In genomic region chr3:72488736-72489030, GRCh38 we compare ENCODE assay signal across 12 cellular contexts. TPM values are rescaled to one million over a fixed set of nuclear protein-coding genes. Genes with fewer than 3 reads are reported as not detected.
DNase-seq lines count a peak whose midpoint lies in the region; ATAC-seq and TF ChIP-seq lines count a peak whose summit lies in the region.
"Had no signal": no experiment of that assay in that cellular context is flagged by ENCODE, and none has a peak within 500 bp of the region (broad histone marks: within the 10 kb centered on the region; RNA-seq: fewer than 3 reads in every experiment).

No MANE protein-coding gene starts in this region.

- intact Hi-C loops in mucosa of descending colon (cut with DNase I, micrococcal nuclease), result no loop called here
- intact Hi-C loops in activated naive CD4-positive, alpha-beta T cell treated with anti-CD3 and anti-CD28 coated beads for 36 hours (cut with micrococcal nuclease), result no loop called here

- H3K4me3 ChIP-seq in adipocyte (ENCODE audit: low read length), result peak overlapping the region; percentile 31
- H3K4me3 ChIP-seq in hepatocyte, result no peak overlapping the region
- H3K4me3 ChIP-seq in mucosa of descending colon, result no peak overlapping the region
- H3K4me3 ChIP-seq in neural progenitor cell, result no peak overlapping the region
- H3K4me3 ChIP-seq: esophagus muscularis mucosa had no signal

- TF ChIP-seq CTCF in hepatocyte (IDR thresholded peaks at IDR 0.05; ENCODE audit: poor library complexity) (no peak), mucosa of descending colon (IDR thresholded peaks at IDR 0.05) (no peak), neural progenitor cell (IDR thresholded peaks at IDR 0.05) (no peak)

- no peaks in the 10 kb centered on the region for H3K9me3 ChIP-seq in adipocyte (ENCODE audit: control insufficient read depth, low read length)
- H3K9me3 ChIP-seq in hepatocyte (ENCODE audit: low read depth), result no peaks in the 10 kb centered on the region
- H3K9me3 ChIP-seq in mucosa of descending colon, result no peaks in the 10 kb centered on the region
- H3K9me3 ChIP-seq in neural progenitor cell (ENCODE audit: low read depth), result no peaks in the 10 kb centered on the region
- H3K9me3 ChIP-seq: esophagus muscularis mucosa had no signal

- H3K27me3 ChIP-seq in adipocyte (replicated peaks; ENCODE audit: control insufficient read depth, insufficient read depth, low read length) (no peaks in the 10 kb centered on the region), hepatocyte (no peaks in the 10 kb centered on the region), neural progenitor cell (no peaks in the 10 kb centered on the region)
- H3K27me3 ChIP-seq: esophagus muscularis mucosa had no signal

- in situ Hi-C loops in ACHN (cut with HindIII; ENCODE audit: low pct_ligation_motif_present, low pct_unique_long_range_greater_than_20kb, low sequenced_read_pairs), result no loop called here

- H3K4me2 ChIP-seq in hepatocyte, result no peak overlapping the region
- no peak overlapping the region for H3K4me2 ChIP-seq in neural progenitor cell

- no peak overlapping the region for H3K27ac Mint-ChIP-seq in activated naive CD4-positive, alpha-beta T cell treated with anti-CD3 and anti-CD28 coated beads for 36 hours
- H3K27ac Mint-ChIP-seq in neural progenitor cell, result no peak overlapping the region

- DNase-seq in ACHN, result peak; percentile 90
- peak; percentile 61 for DNase-seq in HS-27A (ENCODE audit: low read depth)
- DNase-seq in adipocyte (ENCODE audit: low read depth), result peak; percentile 25
- no peak for DNase-seq in hepatocyte (ENCODE audit: low spot score)
- no peak for DNase-seq in mucosa of descending colon
- no peak for DNase-seq in SHP77 treated with DMSO at 0.1 percent for 48 hours (lab: John Stamatoyannopoulos, UW)
- no peak for DNase-seq in activated naive CD4-positive, alpha-beta T cell treated with anti-CD3 and anti-CD28 coated beads for 36 hours
- DNase-seq in neural progenitor cell (ENCODE audit: low spot score), result no peak
- DNase-seq: activated naive CD4-positive, alpha-beta T cell treated with anti-CD3 and anti-CD28 coated beads, Interleukin-2, amount 50 U/mL, for 16 hours; stimulated activated CD8-positive, alpha-beta memory T cell treated with anti-CD3 and anti-CD28 coated beads, Interleukin-4, amount 100 ng/mL, for 48 hours had no signal

- H3F3A ChIP-seq in neural progenitor cell (ENCODE audit: low read depth), result no peaks in the 10 kb centered on the region

- H3K9ac ChIP-seq in adipocyte (ENCODE audit: low read length) (peak overlapping the region; percentile 37), neural progenitor cell (no peak overlapping the region)

- peaks cover 15% of the 10 kb centered on the region for H3K9me3 Mint-ChIP-seq in activated naive CD4-positive, alpha-beta T cell treated with anti-CD3 and anti-CD28 coated beads for 36 hours
- no peaks in the 10 kb centered on the region for H3K9me3 Mint-ChIP-seq in neural progenitor cell

- H4K20me1 ChIP-seq in hepatocyte (ENCODE audit: insufficient read depth, poor library complexity, severe bottlenecking), result no peaks in the 10 kb centered on the region
- H4K20me1 ChIP-seq in neural progenitor cell (ENCODE audit: low read depth), result no peaks in the 10 kb centered on the region

- no peak overlapping the region for H2AFZ ChIP-seq in hepatocyte
- H2AFZ ChIP-seq in neural progenitor cell (replicated peaks), result no peak overlapping the region

- no peak for ATAC-seq in mucosa of descending colon

- no peaks in the 10 kb centered on the region for H3K27me3 Mint-ChIP-seq in activated naive CD4-positive, alpha-beta T cell treated with anti-CD3 and anti-CD28 coated beads for 36 hours (ENCODE audit: low read depth)
- H3K27me3 Mint-ChIP-seq in neural progenitor cell (ENCODE audit: insufficient read depth, low read depth), result peaks cover 7% of the 10 kb centered on the region

- peaks cover 41% of the 10 kb centered on the region for H3K4me1 Mint-ChIP-seq in activated naive CD4-positive, alpha-beta T cell treated with anti-CD3 and anti-CD28 coated beads for 36 hours (ENCODE audit: low read depth)
- peaks cover 30% of the 10 kb centered on the region for H3K4me1 Mint-ChIP-seq in neural progenitor cell

- H3K79me2 ChIP-seq in hepatocyte (no peaks in the 10 kb centered on the region), neural progenitor cell (ENCODE audit: low read depth) (no peaks in the 10 kb centered on the region)

- H3K36me3 ChIP-seq in adipocyte (ENCODE audit: control insufficient read depth, insufficient read depth, low read length, severe bottlenecking) (no peaks in the 10 kb centered on the region), hepatocyte (replicated peaks; ENCODE audit: insufficient read depth, low read depth) (no peaks in the 10 kb centered on the region), mucosa of descending colon (ENCODE audit: low read depth) (no peaks in the 10 kb centered on the region), neural progenitor cell (no peaks in the 10 kb centered on the region)
- H3K36me3 ChIP-seq: esophagus muscularis mucosa had no signal

- CTCF ChIA-PET in activated naive CD4-positive, alpha-beta T cell treated with anti-CD3 and anti-CD28 coated beads for 36 hours (lab: Charles Lee), result no interaction called here

- H3K4me3 Mint-ChIP-seq in activated naive CD4-positive, alpha-beta T cell treated with anti-CD3 and anti-CD28 coated beads for 36 hours, result no peak overlapping the region
- H3K4me3 Mint-ChIP-seq in neural progenitor cell, result no peak overlapping the region
- H3K4me3 Mint-ChIP-seq: mesothelial cell of epicardium had no signal

- no peaks in the 10 kb centered on the region for H3K9me2 ChIP-seq in hepatocyte (replicated peaks; ENCODE audit: insufficient read depth)

- peaks cover 13% of the 10 kb centered on the region for H3K36me3 Mint-ChIP-seq in activated naive CD4-positive, alpha-beta T cell treated with anti-CD3 and anti-CD28 coated beads for 36 hours (ENCODE audit: low read depth)
- no peaks in the 10 kb centered on the region for H3K36me3 Mint-ChIP-seq in neural progenitor cell
- H3K36me3 Mint-ChIP-seq: mesothelial cell of epicardium had no signal

- H3K27ac ChIP-seq in hepatocyte (peak overlapping the region; percentile 38), neural progenitor cell (no peak overlapping the region)
- H3K27ac ChIP-seq: esophagus muscularis mucosa had no signal

- H3K4me1 ChIP-seq in adipocyte (ENCODE audit: control insufficient read depth, insufficient read depth, low read length), result peaks cover 54% of the 10 kb centered on the region
- peaks cover 18% of the 10 kb centered on the region for H3K4me1 ChIP-seq in hepatocyte (ENCODE audit: insufficient read depth)
- no peaks in the 10 kb centered on the region for H3K4me1 ChIP-seq in mucosa of descending colon (ENCODE audit: low read depth)
- H3K4me1 ChIP-seq in neural progenitor cell, result no peaks in the 10 kb centered on the region

- WGBS in hepatocyte (ENCODE audit: low lambda C conversion rate, missing lambda C conversion rate), result 95% methylated on average over 5 of the region's 5 CpGs

RNA-seq across cellular contexts. Expression of gene RYBP, which starts 42.3 kb away (rescaled TPM):
- total RNA-seq in hepatocyte (25.2 and 28.9 TPM in 2 replicates), mucosa of descending colon (10 to 100 TPM; 16.4 to 22.9 (median 17.1) TPM), neural progenitor cell (ENCODE audit: low replicate concordance) (15.0 and 25.2 TPM in 2 replicates)
- 3.8 and 4.4 TPM in 2 replicates for polyA plus RNA-seq in hepatocyte
- 10 to 100 TPM; 15.1 to 15.2 TPM for total RNA-seq in activated naive CD4-positive, alpha-beta T cell treated with anti-CD3 and anti-CD28 coated beads for 36 hours

Comparison
In these comparisons a context has a peak if more than half of its experiments do, and no peak if none do; other contexts are left out.
1. DNase-seq: peak in ACHN (single experiment), HS-27A (single experiment) and adipocyte (single experiment); none in hepatocyte (single experiment), mucosa of descending colon (0 of 3), SHP77 treated with DMSO at 0.1 percent for 48 hours (single experiment), activated naive CD4-positive, alpha-beta T cell treated with anti-CD3 and anti-CD28 coated beads for 36 hours (single experiment) and neural progenitor cell (single experiment).